ENCODE assay signal across 1 cellular context in genomic region chr16:57668259-57668563, GRCh38.
TF ChIP-seq lines count a peak whose summit lies in the region.

TSS of gene ADGRG3 (plus strand) at chr16:57668306. CDS start at chr16:57668348, 42 bp downstream.

TF ChIP-seq in IMR-90, 13 proteins besides CTCF, POLR2A, EP300 and RAD21 (continued from another document):
- no peak for TF ChIP-seq USF2 (IDR thresholded peaks at IDR 0.05; ENCODE audit: low read depth, low read length)
- no peak for TF ChIP-seq MXI1 (IDR thresholded peaks at IDR 0.05; ENCODE audit: borderline replicate concordance, low read depth, low read length)
- no peak for TF ChIP-seq MAFK (IDR thresholded peaks at IDR 0.05; ENCODE audit: low read depth, low read length)
- no peak for TF ChIP-seq SMC3 (IDR thresholded peaks at IDR 0.05; ENCODE audit: low read depth, low read length)
- no peak for TF ChIP-seq NFE2L2 (IDR thresholded peaks at IDR 0.05; ENCODE audit: low read depth, low read length)
- TF ChIP-seq FOS (IDR thresholded peaks at IDR 0.05; ENCODE audit: low read depth, low read length): no peak
- no peak for TF ChIP-seq BHLHE40 (IDR thresholded peaks at IDR 0.05; ENCODE audit: low read depth, low read length)
- no peak for TF ChIP-seq ELK1 (IDR thresholded peaks at IDR 0.05; ENCODE audit: borderline replicate concordance, low read depth, low read length)
